23 cellular contexts compared by ENCODE assay signal in genomic region chr4:149584703-149585102, GRCh38.
"Had no signal": no experiment of that assay in that cellular context is flagged by ENCODE, and none has a peak within 500 bp of the region (broad histone marks: within the 10 kb centered on the region; RNA-seq: fewer than 3 reads in every experiment).

No MANE protein-coding gene starts in this region.

- DNase-seq: activated CD4-positive, alpha-beta T cell treated with anti-CD3 and anti-CD28 coated beads, Interleukin-2, amount 10 ng/mL, durations not matched to agents 7 days and 5 days; activated CD4-positive, CD25-positive, alpha-beta regulatory T cell; activated CD8-positive, alpha-beta memory T cell treated with anti-CD3 and anti-CD28 coated beads, Interleukin-2, amount 50 U/mL, for 48 hours; activated gamma-delta T cell; activated T-cell treated with anti-CD3 and anti-CD28 coated beads, Interleukin-2, amount 50 U/mL, for 72 hours; dermis blood vessel endothelial cell; effector memory CD8-positive, alpha-beta T cell; foreskin melanocyte; left colon; mammary epithelial cell; naive thymus-derived CD4-positive, alpha-beta T cell; stimulated activated CD4-positive, alpha-beta T cell treated with anti-CD3 and anti-CD28 coated beads, Interleukin-4, amount 100 ng/mL, for 4 hours; stimulated activated CD8-positive, alpha-beta memory T cell treated with anti-CD3 and anti-CD28 coated beads, Interleukin-4, amount 100 ng/mL, for 48 hours; stimulated activated naive CD4-positive, alpha-beta T cell treated with Interleukin-2 at 50 U/mL for 16 hours; substantia nigra had no signal

- H3K36me3 Mint-ChIP-seq: activated naive CD8-positive, alpha-beta T cell; naive thymus-derived CD4-positive, alpha-beta T cell had no signal

- H3K27me3 Mint-ChIP-seq: activated CD4-positive, alpha-beta T cell treated with anti-CD3 and anti-CD28 coated beads, Interleukin-2, amount 10 ng/mL, durations not matched to agents 7 days and 5 days; activated naive CD8-positive, alpha-beta T cell; effector memory CD8-positive, alpha-beta T cell; naive thymus-derived CD4-positive, alpha-beta T cell had no signal

- H3K4me1 ChIP-seq: breast epithelium, parathyroid adenoma, tibial nerve, vagina had no signal

- H3K27me3 ChIP-seq: breast epithelium, neutrophil, tibial nerve, vagina had no signal

- H3K9me3 ChIP-seq: neutrophil, vagina had no signal

- ATAC-seq: activated T-cell treated with anti-CD3 and anti-CD28 coated beads, Interleukin-2, amount 50 U/mL, for 72 hours; effector memory CD8-positive, alpha-beta T cell; left colon; naive thymus-derived CD4-positive, alpha-beta T cell had no signal

- H3K36me3 ChIP-seq: breast epithelium, neutrophil, tibial nerve, vagina had no signal

- H3K27ac ChIP-seq: breast epithelium, epithelial cell of prostate, neutrophil, parathyroid adenoma, skin epidermis, tibial nerve, vagina had no signal

- H3K4me1 Mint-ChIP-seq: activated CD4-positive, alpha-beta T cell treated with anti-CD3 and anti-CD28 coated beads, Interleukin-2, amount 10 ng/mL, durations not matched to agents 7 days and 5 days; naive thymus-derived CD4-positive, alpha-beta T cell had no signal

- H3K4me3 ChIP-seq: breast epithelium, skin epidermis, tibial nerve, vagina had no signal

- H3K27ac Mint-ChIP-seq: activated CD4-positive, alpha-beta T cell treated with anti-CD3 and anti-CD28 coated beads, Interleukin-2, amount 10 ng/mL, durations not matched to agents 7 days and 5 days; activated naive CD8-positive, alpha-beta T cell; activated T-cell treated with anti-CD3 and anti-CD28 coated beads, Interleukin-2, amount 50 U/mL, for 72 hours; effector memory CD8-positive, alpha-beta T cell; naive thymus-derived CD4-positive, alpha-beta T cell had no signal

- H3K4me3 Mint-ChIP-seq: activated CD4-positive, alpha-beta T cell treated with anti-CD3 and anti-CD28 coated beads, Interleukin-2, amount 10 ng/mL, durations not matched to agents 7 days and 5 days; activated naive CD8-positive, alpha-beta T cell; activated T-cell treated with anti-CD3 and anti-CD28 coated beads, Interleukin-2, amount 50 U/mL, for 72 hours; effector memory CD8-positive, alpha-beta T cell; naive thymus-derived CD4-positive, alpha-beta T cell had no signal
